Comparison of ENCODE assay signal across 15 cellular contexts in the genomic region with DNA sequence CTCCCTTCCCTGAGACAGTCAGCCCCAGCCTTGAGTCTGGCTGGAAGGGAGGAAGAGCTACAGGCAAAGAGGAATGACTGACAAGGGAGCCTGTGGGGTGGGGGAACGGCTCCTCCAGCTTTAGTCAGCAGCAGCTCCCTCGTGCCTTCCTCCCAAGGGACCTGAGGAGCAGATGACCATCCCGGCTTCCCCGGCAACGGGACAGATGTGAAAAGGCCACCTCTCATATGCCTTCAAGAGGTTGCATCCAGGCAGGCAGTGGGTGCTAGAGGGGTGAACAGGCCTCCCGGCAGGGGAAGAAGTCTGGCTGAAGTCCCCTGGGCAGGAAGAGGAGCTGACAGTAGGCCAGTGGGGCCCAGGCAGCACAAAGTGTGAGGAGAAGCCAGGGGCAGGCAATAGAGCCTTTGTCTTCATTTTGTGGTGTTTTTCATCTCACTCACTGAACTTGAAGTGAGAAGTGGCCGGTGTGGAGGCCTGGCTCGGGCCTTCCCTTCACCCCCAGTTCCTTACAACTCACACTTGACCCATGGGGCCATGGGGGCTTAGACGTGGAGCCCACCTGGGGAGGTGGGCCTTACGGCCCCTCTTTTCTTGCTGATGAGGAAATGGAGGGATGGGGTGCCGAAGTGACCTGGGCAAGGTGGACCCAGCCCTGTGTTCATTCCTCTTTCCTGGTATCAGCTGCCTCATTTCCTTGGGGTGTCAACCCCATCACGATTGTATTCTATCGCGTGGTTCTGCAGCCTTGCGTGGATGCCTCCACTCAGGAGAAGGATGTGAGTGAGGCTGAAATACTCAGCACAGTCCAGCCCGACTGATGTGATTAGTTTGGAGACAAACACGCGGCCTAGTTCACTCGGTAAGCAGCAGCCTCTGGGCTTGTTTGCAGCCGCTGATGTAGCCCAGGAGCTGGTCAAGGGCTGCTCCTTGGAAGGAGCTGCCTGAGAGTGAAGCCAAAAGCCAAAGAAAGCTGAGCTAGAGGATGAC.
DNase-seq lines count a peak whose midpoint lies in the region; ATAC-seq and TF ChIP-seq lines count a peak whose summit lies in the region.
"Had no signal": no experiment of that assay in that cellular context is flagged by ENCODE, and none has a peak within 500 bp of the region (broad histone marks: within the 10 kb centered on the region; RNA-seq: fewer than 3 reads in every experiment).

No MANE protein-coding gene starts in this region.

- no peak overlapping the region for H3K4me3 Mint-ChIP-seq in endothelial cell (ENCODE audit: unreplicated experiment)
- H3K4me3 Mint-ChIP-seq in stimulated activated naive CD8-positive, alpha-beta T cell treated with anti-CD3 and anti-CD28 coated beads, Interleukin-15, amount 100 ng/mL, for 72 hours: no peak overlapping the region

- peak overlapping the region; percentile 50 for H2AK5ac ChIP-seq in neuronal stem cell (ENCODE audit: low read depth, low read length)

- no peak overlapping the region for H3K4me3 ChIP-seq in brain microvascular endothelial cell (ENCODE audit: low read depth, low read length)
- H3K4me3 ChIP-seq in neuronal stem cell (ENCODE audit: low read length in 2 of 2): no peak overlapping the region
- H3K4me3 ChIP-seq: suprapubic skin had no signal

- TF ChIP-seq CTCF in brain microvascular endothelial cell (IDR thresholded peaks at IDR 0.05; ENCODE audit: low read depth, low read length, missing control alignments): no peak
- TF ChIP-seq CTCF in endothelial cell (IDR thresholded peaks at IDR 0.05; ENCODE audit: unreplicated experiment): no peak

- H3K36me3 ChIP-seq in brain microvascular endothelial cell (replicated peaks): no peaks in the 10 kb centered on the region
- no peaks in the 10 kb centered on the region for H3K36me3 ChIP-seq in neuronal stem cell (replicated peaks in 1 of 2; ENCODE audit: control insufficient read depth in 2 of 2, insufficient read depth in 2 of 2, low read length in 2 of 2)
- H3K36me3 ChIP-seq: suprapubic skin had no signal

- H2BK12ac ChIP-seq in neuronal stem cell (ENCODE audit: low read length): no peak overlapping the region

- H3K27ac Mint-ChIP-seq in endothelial cell (ENCODE audit: unreplicated experiment): no peak overlapping the region
- no peak overlapping the region for H3K27ac Mint-ChIP-seq in stimulated activated naive CD8-positive, alpha-beta T cell treated with anti-CD3 and anti-CD28 coated beads, Interleukin-15, amount 100 ng/mL, for 72 hours

- peak overlapping the region; percentile 17 for H2AFZ ChIP-seq in neuronal stem cell (ENCODE audit: low read length)
- H2AFZ ChIP-seq: parathyroid adenoma had no signal

- peaks cover 9% of the 10 kb centered on the region for H3K27me3 Mint-ChIP-seq in endothelial cell (ENCODE audit: unreplicated experiment)
- peaks cover 32% of the 10 kb centered on the region for H3K27me3 Mint-ChIP-seq in stimulated activated naive CD8-positive, alpha-beta T cell treated with anti-CD3 and anti-CD28 coated beads, Interleukin-15, amount 100 ng/mL, for 72 hours

- no peaks in the 10 kb centered on the region for H3K79me1 ChIP-seq in neuronal stem cell (ENCODE audit: low read depth, low read length)

- peaks cover 38% of the 10 kb centered on the region for H3K4me1 Mint-ChIP-seq in endothelial cell (ENCODE audit: unreplicated experiment)
- H3K4me1 Mint-ChIP-seq in stimulated activated naive CD8-positive, alpha-beta T cell treated with anti-CD3 and anti-CD28 coated beads, Interleukin-15, amount 100 ng/mL, for 72 hours: peaks cover 5% of the 10 kb centered on the region

- no peaks in the 10 kb centered on the region for H3K9me3 Mint-ChIP-seq in endothelial cell (ENCODE audit: unreplicated experiment)
- H3K9me3 Mint-ChIP-seq in stimulated activated naive CD8-positive, alpha-beta T cell treated with anti-CD3 and anti-CD28 coated beads, Interleukin-15, amount 100 ng/mL, for 72 hours: no peaks in the 10 kb centered on the region

- H3K4me2 ChIP-seq in neuronal stem cell (ENCODE audit: insufficient read depth, low read length, poor library complexity, severe bottlenecking): no peak overlapping the region

- no peak overlapping the region for H3K23ac ChIP-seq in neuronal stem cell (ENCODE audit: low read depth, low read length, poor library complexity)

- H3K9me3 ChIP-seq in neuronal stem cell (replicated peaks in 1 of 2; ENCODE audit: control insufficient read depth in 2 of 2, insufficient read depth in 1 of 2, low read depth in 1 of 2, low read length in 2 of 2): no peaks in the 10 kb centered on the region
- H3K9me3 ChIP-seq: suprapubic skin had no signal

- peak overlapping the region; percentile 42 for H3K18ac ChIP-seq in neuronal stem cell (ENCODE audit: low read length)

- H2BK15ac ChIP-seq in neuronal stem cell (ENCODE audit: low read length): peak overlapping the region; percentile 76

- DNase-seq in D341Med (ENCODE audit: low spot score) (peak; percentile 10), HuH-7 (ENCODE audit: low spot score) (peak; percentile 3), brain microvascular endothelial cell (peak; percentile 30), neuronal stem cell (ENCODE audit: low spot score) (no peak), NCI-H2171 treated with DMSO at 0.1 percent for 48 hours (lab: John Stamatoyannopoulos, UW) (no peak), endothelial cell (ENCODE audit: low spot score) (no peak)
- DNase-seq in stimulated activated naive CD8-positive, alpha-beta T cell treated with anti-CD3 and anti-CD28 coated beads, Interleukin-15, amount 100 ng/mL, for 72 hours: no peak
- DNase-seq: amygdala, KG1, NCI-H748 treated with DMSO at 0.1 percent for 48 hours, small intestine, T-helper 2 cell had no signal

- H3K9ac ChIP-seq in neuronal stem cell (ENCODE audit: low read depth, low read length, poor library complexity): no peak overlapping the region
- H3K9ac ChIP-seq: parathyroid adenoma had no signal

- peak overlapping the region; percentile 23 for H4K91ac ChIP-seq in neuronal stem cell (ENCODE audit: low read depth, low read length, poor library complexity)

- peaks cover 20% of the 10 kb centered on the region for H3K36me3 Mint-ChIP-seq in endothelial cell (ENCODE audit: low read depth, unreplicated experiment)

- H4K8ac ChIP-seq in neuronal stem cell (ENCODE audit: low read depth, low read length): no peak overlapping the region

- H3K14ac ChIP-seq in neuronal stem cell (ENCODE audit: low read length): no peak overlapping the region

- H3K27me3 ChIP-seq in brain microvascular endothelial cell (replicated peaks): no peaks in the 10 kb centered on the region
- H3K27me3 ChIP-seq in neuronal stem cell (ENCODE audit: control insufficient read depth in 3 of 3, insufficient read depth in 3 of 3, low read depth in 1 of 3, low read length in 3 of 3): no peaks in the 10 kb centered on the region

- in situ Hi-C loops in brain microvascular endothelial cell (cut with HindIII; ENCODE audit: low pct_ligation_motif_present, low sequenced_read_pairs): no loop called here

- H3K4me1 ChIP-seq in neuronal stem cell (ENCODE audit: control insufficient read depth in 2 of 2, insufficient read depth in 1 of 2, low read depth in 1 of 2, low read length in 2 of 2): peaks cover 0 to 7% of the 10 kb centered on the region in 2 donors
- H3K4me1 ChIP-seq: parathyroid adenoma had no signal

- no peak overlapping the region for H2BK5ac ChIP-seq in neuronal stem cell (ENCODE audit: low read length)

- ATAC-seq in stimulated activated naive CD8-positive, alpha-beta T cell treated with anti-CD3 and anti-CD28 coated beads, Interleukin-15, amount 100 ng/mL, for 72 hours: no peak

- no CpG with 5 or more reads among the region's 20 CpGs for WGBS in neuronal stem cell (ENCODE audit: extremely low coverage in 2 of 2, insufficient read length in 2 of 2, insufficient replicate concordance in 1 of 2), 2 donors

- H3K27ac ChIP-seq in brain microvascular endothelial cell: no peak overlapping the region
- H3K27ac ChIP-seq in neuronal stem cell (replicated peaks; ENCODE audit: low read length): no peak overlapping the region
- H3K27ac ChIP-seq: parathyroid adenoma, RWPE1, suprapubic skin had no signal

- H2BK120ac ChIP-seq in neuronal stem cell (ENCODE audit: low read depth, low read length): no peak overlapping the region

- H3K4ac ChIP-seq in neuronal stem cell (ENCODE audit: low read length): no peak overlapping the region

Comparison
In these comparisons a context has a peak if more than half of its experiments do, and no peak if none do; other contexts are left out.
1. DNase-seq: peak in D341Med (single experiment), HuH-7 (single experiment) and brain microvascular endothelial cell (single experiment); none in neuronal stem cell (single experiment), NCI-H2171 treated with DMSO at 0.1 percent for 48 hours (single experiment), endothelial cell (single experiment) and stimulated activated naive CD8-positive, alpha-beta T cell treated with anti-CD3 and anti-CD28 coated beads, Interleukin-15, amount 100 ng/mL, for 72 hours (0 of 2).